8 cellular contexts compared by ENCODE assay signal in the genomic region with DNA sequence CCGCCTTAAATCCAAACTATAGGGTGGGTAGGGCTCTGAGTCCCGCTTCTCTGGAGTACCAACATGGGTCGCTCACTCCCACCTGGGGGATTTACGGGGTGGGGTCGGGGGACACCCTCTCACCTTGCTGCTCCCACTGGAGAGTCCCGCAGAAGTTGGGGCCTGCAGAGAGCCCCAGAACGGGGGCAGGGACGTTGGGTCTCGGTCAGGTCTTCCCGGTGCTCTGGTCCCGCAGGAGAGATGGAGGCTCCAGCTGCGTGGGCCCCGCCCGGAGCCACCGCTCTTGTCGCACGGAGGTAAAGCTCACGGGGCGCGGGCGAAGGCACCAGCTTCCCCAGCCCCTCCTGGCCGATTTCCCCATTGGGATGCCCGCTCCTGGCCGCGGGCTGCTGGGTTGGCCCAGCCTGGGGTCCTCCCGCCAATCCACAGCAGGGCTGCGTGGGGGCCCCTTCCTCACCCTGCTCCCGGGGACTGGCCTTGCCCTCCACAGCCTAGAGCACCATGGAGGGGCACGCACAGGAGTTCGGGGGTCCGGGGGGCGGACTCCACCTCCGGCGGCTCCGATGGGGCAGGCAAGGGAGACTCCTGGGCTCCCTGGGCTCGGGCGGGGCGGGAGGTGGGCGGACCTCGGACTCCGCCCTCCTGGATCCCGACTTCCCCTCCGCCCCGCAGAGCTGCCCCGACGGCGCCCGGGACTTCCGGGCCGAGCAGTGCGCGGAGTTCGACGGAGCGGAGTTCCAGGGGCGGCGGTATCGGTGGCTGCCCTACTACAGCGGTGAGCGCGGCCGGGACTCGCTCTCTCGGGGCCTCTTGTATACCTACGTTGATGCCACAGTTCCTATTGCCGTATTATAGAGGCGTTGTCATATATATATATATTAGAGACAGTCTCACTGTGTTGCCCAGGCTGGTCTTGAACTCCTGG. TPM values are rescaled to one million over a fixed set of nuclear protein-coding genes. Genes with fewer than 3 reads are reported as not detected.
DNase-seq lines count a peak whose midpoint lies in the region; ATAC-seq and TF ChIP-seq lines count a peak whose summit lies in the region.

No MANE protein-coding gene starts in this region.

- H3K9me3 Mint-ChIP-seq in activated CD4-positive, alpha-beta T cell treated with anti-CD3 and anti-CD28 coated beads, Interleukin-2, amount 10 ng/mL, durations not matched to agents 24 days and 14 days, result no peaks in the 10 kb centered on the region
- no peaks in the 10 kb centered on the region for H3K9me3 Mint-ChIP-seq in neural progenitor cell
- H3K9me3 Mint-ChIP-seq in Calu3 (ENCODE audit: low read depth, unreplicated experiment), result no peaks in the 10 kb centered on the region

- H3F3A ChIP-seq in neural progenitor cell (ENCODE audit: low read depth), result no peaks in the 10 kb centered on the region

- peak; percentile 67 for ATAC-seq in GM19025 (IDR thresholded peaks at IDR 0.05; ENCODE audit: low read depth, unreplicated experiment)
- ATAC-seq in IMR-90 (ENCODE audit: low read depth), result peak; percentile 93
- ATAC-seq in upper lobe of left lung (ENCODE audit: low FRiP score in 2 of 2), result peak; percentile 82 to 87

- H2BK20ac ChIP-seq in IMR-90 (ENCODE audit: low read depth, low read length), result no peak overlapping the region

- dilution Hi-C loops in IMR-90 (cut with HindIII; ENCODE audit: low sequenced_read_pairs, unreplicated experiment), result no loop called here

- peak overlapping the region; percentile 69 to 79; a peak in 2 of 4 replicates for H4K8ac ChIP-seq in IMR-90 (ENCODE audit: low read depth in 2 of 2, low read length in 2 of 2)

- peak overlapping the region; percentile 79 for H3K4me3 Mint-ChIP-seq in activated CD4-positive, alpha-beta T cell treated with anti-CD3 and anti-CD28 coated beads, Interleukin-2, amount 10 ng/mL, durations not matched to agents 24 days and 14 days
- H3K4me3 Mint-ChIP-seq in neural progenitor cell, result no peak overlapping the region
- H3K4me3 Mint-ChIP-seq in Calu3 (ENCODE audit: low read depth, unreplicated experiment), result no peak overlapping the region

- H4K5ac ChIP-seq in IMR-90 (ENCODE audit: low read depth, low read length), result peak overlapping the region; percentile 61; the same call in 1 of the 2 replicates

- H3K36me3 Mint-ChIP-seq in activated CD4-positive, alpha-beta T cell treated with anti-CD3 and anti-CD28 coated beads, Interleukin-2, amount 10 ng/mL, durations not matched to agents 24 days and 14 days (ENCODE audit: low read depth), result no peaks in the 10 kb centered on the region
- no peaks in the 10 kb centered on the region for H3K36me3 Mint-ChIP-seq in neural progenitor cell
- no peaks in the 10 kb centered on the region for H3K36me3 Mint-ChIP-seq in Calu3 (ENCODE audit: insufficient read depth, unreplicated experiment)

- H3K56ac ChIP-seq in IMR-90 (ENCODE audit: extremely low read depth, insufficient read depth, low read length), result no peak overlapping the region

- H3K27ac Mint-ChIP-seq in activated CD4-positive, alpha-beta T cell treated with anti-CD3 and anti-CD28 coated beads, Interleukin-2, amount 10 ng/mL, durations not matched to agents 24 days and 14 days, result no peak overlapping the region
- H3K27ac Mint-ChIP-seq in neural progenitor cell, result no peak overlapping the region
- H3K27ac Mint-ChIP-seq in Calu3 (ENCODE audit: unreplicated experiment), result no peak overlapping the region

- H2BK15ac ChIP-seq in IMR-90 (ENCODE audit: low read depth, low read length), result no peak overlapping the region; the same call in 2 of the 3 replicates

- in situ Hi-C loops in IMR-90 (cut with MboI; ENCODE audit: low sequenced_read_pairs), result no loop called here

- CTCF ChIA-PET in A673 (lab: Charles Lee) (no interaction called here), IMR-90 (lab: Yijun Ruan, JAX) (no interaction called here), Calu3 (lab: Charles Lee) (no interaction called here)

- no peaks in the 10 kb centered on the region; the same call in 1 of the 2 replicates for H4K20me1 ChIP-seq in IMR-90 (ENCODE audit: insufficient read depth, low read length)
- H4K20me1 ChIP-seq in neural progenitor cell (ENCODE audit: low read depth), result no peaks in the 10 kb centered on the region

- H3K18ac ChIP-seq in IMR-90 (ENCODE audit: low read depth, low read length), result peak overlapping the region; percentile 9; the same call in 1 of the 2 replicates

- H3K36me3 ChIP-seq in A673 (ENCODE audit: insufficient read depth, low read length, poor library complexity, severe bottlenecking) (no peaks in the 10 kb centered on the region), IMR-90 (ENCODE audit: control insufficient read depth, insufficient read depth, low read length) (no peaks in the 10 kb centered on the region), neural progenitor cell (no peaks in the 10 kb centered on the region), upper lobe of left lung (no peaks in the 10 kb centered on the region)

- peak overlapping the region; percentile 52 for H3K14ac ChIP-seq in IMR-90 (replicated peaks; ENCODE audit: low read depth, low read length)

- no TSS peak for BruUV-seq in A673 (replicated peaks; lab: Mats Ljungman, UMichigan)
- no TSS peak for BruUV-seq in IMR-90 (replicated peaks; lab: Mats Ljungman, UMichigan)
- no TSS peak for BruUV-seq in Calu3 (replicated peaks; lab: Mats Ljungman, UMichigan)

- WGBS in IMR-90 (ENCODE audit: extremely low coverage in 2 of 2, insufficient read length in 1 of 2), 2 experiments, result 23% methylated on average over 20 of the region's 67 CpGs; no CpG with 5 or more reads in 1 of the 2 experiments
- WGBS in upper lobe of left lung, 2 donors, result 15 to 50% methylated on average over 6 to 38 of the region's 67 CpGs

- H3K4me2 ChIP-seq in IMR-90 (ENCODE audit: low read depth, low read length) (peak overlapping the region; percentile 70), neural progenitor cell (peak overlapping the region; percentile 52)

- H2AK5ac ChIP-seq in IMR-90 (ENCODE audit: low read depth, low read length), result no peak overlapping the region

- H3K79me1 ChIP-seq in IMR-90 (ENCODE audit: low read depth in 1 of 2, low read length in 2 of 2), result peaks cover 0 to 8% of the 10 kb centered on the region in 2 experiments; a peak in 2 of 4 replicates

- POLR2A ChIA-PET in A673 (lab: Charles Lee; ENCODE audit: low non-redundant PET), result no interaction called here
- POLR2A ChIA-PET in IMR-90 (lab: Charles Lee; ENCODE audit: unreplicated experiment), result no interaction called here

- peaks cover 46% of the 10 kb centered on the region for H3K27me3 Mint-ChIP-seq in activated CD4-positive, alpha-beta T cell treated with anti-CD3 and anti-CD28 coated beads, Interleukin-2, amount 10 ng/mL, durations not matched to agents 24 days and 14 days
- H3K27me3 Mint-ChIP-seq in neural progenitor cell (ENCODE audit: insufficient read depth, low read depth) (peaks cover 11% of the 10 kb centered on the region), Calu3 (ENCODE audit: unreplicated experiment) (peaks cover 31% of the 10 kb centered on the region)

- H4K91ac ChIP-seq in IMR-90 (ENCODE audit: insufficient read depth, low read depth, low read length), result peak overlapping the region; percentile 68; the same call in 1 of the 2 replicates

- no peak overlapping the region for H2BK5ac ChIP-seq in IMR-90 (ENCODE audit: low read depth, low read length, poor library complexity, severe bottlenecking)

- TF ChIP-seq POLR2A in IMR-90 (IDR thresholded peaks at IDR 0.05; ENCODE audit: low read depth, low read length) (no peak), upper lobe of left lung (IDR thresholded peaks at IDR 0.05) (peak in 1 of 4 donors; percentile 39)

- peak overlapping the region; percentile 23; the same call in 1 of the 2 replicates for H2BK120ac ChIP-seq in IMR-90 (ENCODE audit: low read depth, low read length)

- TF ChIP-seq EP300 in upper lobe of left lung (IDR thresholded peaks at IDR 0.05), result no peak

- H3K9me1 ChIP-seq in IMR-90 (ENCODE audit: insufficient read depth, low read length), result peaks cover 6% of the 10 kb centered on the region; the same call in 1 of the 2 replicates

- H3K4me3 ChIP-seq in A673 (ENCODE audit: low read depth, low read length, poor library complexity, severe bottlenecking) (peak overlapping the region; percentile 50), IMR-90 (ENCODE audit: insufficient read depth, low read depth, low read length) (peak overlapping the region; percentile 61), epithelial cell of esophagus (ENCODE audit: low read length) (peak overlapping the region; percentile 66), neural progenitor cell (peak overlapping the region; percentile 24), upper lobe of left lung (peak overlapping the region; percentile 45 to 67 (median 54))

- no peak for TF ChIP-seq RAD21 in IMR-90 (IDR thresholded peaks at IDR 0.05; ENCODE audit: low read length)

- peak overlapping the region; percentile 52; the same call in 1 of the 2 replicates for H3K9ac ChIP-seq in IMR-90 (ENCODE audit: low read depth, low read length)
- H3K9ac ChIP-seq in neural progenitor cell, result no peak overlapping the region

- H3K79me2 ChIP-seq in neural progenitor cell (ENCODE audit: low read depth), result no peaks in the 10 kb centered on the region

- DNase-seq in A673 (ENCODE audit: low spot score) (peak; percentile 56), IMR-90 (no peak), epithelial cell of esophagus (ENCODE audit: low read depth) (peak; percentile 73), neural progenitor cell (ENCODE audit: low spot score) (peak; percentile 40), upper lobe of left lung (peak; percentile 76 to 92), Calu3 (no peak)
- DNase-seq in activated CD4-positive, alpha-beta T cell treated with anti-CD3 and anti-CD28 coated beads, Interleukin-2, amount 10 ng/mL, durations not matched to agents 24 days and 14 days, result peak; percentile 87

- H3K4me1 Mint-ChIP-seq in activated CD4-positive, alpha-beta T cell treated with anti-CD3 and anti-CD28 coated beads, Interleukin-2, amount 10 ng/mL, durations not matched to agents 24 days and 14 days, result peaks cover 38% of the 10 kb centered on the region
- H3K4me1 Mint-ChIP-seq in neural progenitor cell (peaks cover 21% of the 10 kb centered on the region), Calu3 (ENCODE audit: low read depth, unreplicated experiment) (no peaks in the 10 kb centered on the region)

- intact Hi-C loops in A673 (cut with micrococcal nuclease; ENCODE audit: unreplicated experiment), result no loop called here
- intact Hi-C loops in IMR-90 (cut with micrococcal nuclease), result no loop called here
- intact Hi-C loops in activated CD4-positive, alpha-beta T cell treated with anti-CD3 and anti-CD28 coated beads, Interleukin-2, amount 10 ng/mL, durations not matched to agents 24 days and 14 days (cut with micrococcal nuclease), result no loop called here
- intact Hi-C loops in Calu3 (cut with micrococcal nuclease; ENCODE audit: unreplicated experiment), result no loop called here

- peak overlapping the region; percentile 95 for H2AFZ ChIP-seq in IMR-90 (replicated peaks; ENCODE audit: low read length, poor library complexity)
- no peak overlapping the region for H2AFZ ChIP-seq in neural progenitor cell (replicated peaks)

- peak overlapping the region; percentile 86 for H2AK9ac ChIP-seq in IMR-90 (replicated peaks; ENCODE audit: low read depth, low read length, poor library complexity)

- H3K9me3 ChIP-seq in A673 (ENCODE audit: low read depth, low read length, poor library complexity, severe bottlenecking) (no peaks in the 10 kb centered on the region), IMR-90 (ENCODE audit: control insufficient read depth, insufficient read depth, low read length) (peaks cover 2% of the 10 kb centered on the region), neural progenitor cell (ENCODE audit: low read depth) (no peaks in the 10 kb centered on the region), upper lobe of left lung (no peaks in the 10 kb centered on the region)

- no peaks in the 10 kb centered on the region for H3K4me1 ChIP-seq in A673 (ENCODE audit: insufficient read depth, low read length, poor library complexity, severe bottlenecking)
- H3K4me1 ChIP-seq in IMR-90 (ENCODE audit: control insufficient read depth, insufficient read depth, low read length), result peaks cover 2% of the 10 kb centered on the region; the same call in 1 of the 2 replicates
- peaks cover 9% of the 10 kb centered on the region for H3K4me1 ChIP-seq in neural progenitor cell
- peaks cover 0 to 36% (median 18%) of the 10 kb centered on the region in 4 donors for H3K4me1 ChIP-seq in upper lobe of left lung

- H3K27me3 ChIP-seq in A673 (replicated peaks; ENCODE audit: insufficient read depth, low read depth, low read length, poor library complexity) (no peaks in the 10 kb centered on the region), IMR-90 (ENCODE audit: control insufficient read depth, insufficient read depth, low read length) (peaks cover 8% of the 10 kb centered on the region), neural progenitor cell (no peaks in the 10 kb centered on the region), upper lobe of left lung (no peaks in the 10 kb centered on the region)

- H3K23ac ChIP-seq in IMR-90 (ENCODE audit: low read depth, low read length), result no peak overlapping the region

- H3K27ac ChIP-seq in A673 (ENCODE audit: low read depth, low read length, poor library complexity, severe bottlenecking) (peak overlapping the region; percentile 21), IMR-90 (ENCODE audit: insufficient read depth, low read length) (no peak overlapping the region; the same call in 1 of the 2 replicates), neural progenitor cell (no peak overlapping the region), upper lobe of left lung (peak overlapping the region in 2 of 4 donors; percentile 5 to 20)

- peak overlapping the region; percentile 59 for H3K4ac ChIP-seq in IMR-90 (ENCODE audit: low read depth, low read length)

- no peak for TF ChIP-seq CTCF in A673 (conservative IDR thresholded peaks at IDR 0.05; ENCODE audit: low read depth, low read length)
- no peak for TF ChIP-seq CTCF in IMR-90 (conservative IDR thresholded peaks at IDR 0.05; ENCODE audit: low read depth, low read length)
- no peak for TF ChIP-seq CTCF in epithelial cell of esophagus (IDR thresholded peaks at IDR 0.05; ENCODE audit: insufficient read depth, low read depth, low read length, missing control alignments)
- TF ChIP-seq CTCF in neural progenitor cell (IDR thresholded peaks at IDR 0.05), result no peak
- TF ChIP-seq CTCF in upper lobe of left lung (IDR thresholded peaks at IDR 0.05), result no peak
- no peak for TF ChIP-seq CTCF in Calu3 (IDR thresholded peaks at IDR 0.05; ENCODE audit: unreplicated experiment)

RNA-seq across cellular contexts. Expression of gene PAPLN, which starts 8.4 kb away (rescaled TPM):
- total RNA-seq in A673 (2021), result 0.31 and 0.75 TPM in 2 replicates
- total RNA-seq in IMR-90 (2012; rRNA removed), result 0.28 and 0.36 TPM in 2 replicates
- 0.83 and 1.2 TPM in 2 replicates for polyA plus RNA-seq in IMR-90 (2012; rRNA removed)
- 0.34 and 0.79 TPM in 2 replicates for polyA plus RNA-seq in IMR-90 (2012; cell fraction: cytosol; rRNA removed)
- 10.9 and 11.7 TPM in 2 replicates for polyA plus RNA-seq in IMR-90 (2012; cell fraction: nucleus; rRNA removed; ENCODE audit: low replicate concordance)
- 0.54 and 0.83 TPM in 2 replicates for total RNA-seq in activated CD4-positive, alpha-beta T cell treated with anti-CD3 and anti-CD28 coated beads, Interleukin-2, amount 10 ng/mL, durations not matched to agents 24 days and 14 days
- 17.3 and 23.7 TPM in 2 replicates for total RNA-seq in neural progenitor cell (ENCODE audit: low replicate concordance)
- total RNA-seq in upper lobe of left lung, result 10 to 100 TPM; 10.3 to 62.9 (median 16.5) TPM
- total RNA-seq in Calu3 (2022), result 0.17 and 0.59 TPM in 2 replicates

Comparison
In these comparisons a context has a peak if more than half of its experiments do, and no peak if none do; other contexts are left out.
1. DNase-seq: peak in A673 (single experiment), activated CD4-positive, alpha-beta T cell treated with anti-CD3 and anti-CD28 coated beads, Interleukin-2, amount 10 ng/mL, durations not matched to agents 24 days and 14 days (single experiment), epithelial cell of esophagus (single experiment), neural progenitor cell (single experiment) and upper lobe of left lung (2 of 2); none in IMR-90 (single experiment) and Calu3 (single experiment).
2. Peak in every context shown above with its lines, with median percentiles within 50 percentile points of each other: H3K4me3 ChIP-seq and ATAC-seq.